11 cellular contexts compared by ENCODE assay signal in the genomic region with DNA sequence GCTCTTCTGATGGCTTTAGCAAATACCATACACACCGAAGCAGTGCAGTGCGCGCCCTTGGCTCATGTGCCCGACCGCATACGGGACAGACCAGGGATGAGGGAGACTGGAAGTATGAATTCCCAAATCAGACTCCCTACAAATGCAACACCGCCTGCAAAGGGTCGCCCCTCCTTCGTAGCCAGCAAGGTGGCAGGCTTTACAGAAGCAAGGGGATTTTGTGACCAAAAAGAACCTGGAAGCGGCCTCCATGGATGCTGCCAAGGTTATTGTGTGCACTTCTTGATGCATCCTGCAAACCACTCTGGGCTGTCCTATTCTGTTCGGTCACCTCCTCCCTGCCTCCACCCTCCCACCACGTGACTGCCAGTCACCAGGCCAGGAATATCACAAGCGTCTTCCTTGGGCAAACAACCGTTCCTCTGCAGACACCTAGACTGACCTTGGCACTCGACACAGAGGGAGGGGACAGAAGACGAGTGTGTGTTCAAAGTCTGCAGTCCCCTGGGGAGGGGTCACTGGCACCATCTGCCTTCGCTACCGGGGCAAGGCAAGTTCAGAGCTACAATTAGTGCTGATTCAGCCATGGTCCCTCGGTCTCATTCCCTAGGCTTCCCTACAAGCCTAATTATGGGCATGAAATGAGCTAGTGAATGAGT.
DNase-seq lines count a peak whose midpoint lies in the region; ATAC-seq and TF ChIP-seq lines count a peak whose summit lies in the region.
"Had no signal": no experiment of that assay in that cellular context is flagged by ENCODE, and none has a peak within 500 bp of the region (broad histone marks: within the 10 kb centered on the region; RNA-seq: fewer than 3 reads in every experiment).

No MANE protein-coding gene starts in this region.

- H3K4me3 ChIP-seq in LNCaP clone FGC (ENCODE audit: low read depth, low read length) = no peak overlapping the region

- no peak for TF ChIP-seq CTCF in C4-2B (conservative IDR thresholded peaks at IDR 0.05)
- 0 out of 2 replicates have a peak, but pooled peaks have one; percentile 6 for TF ChIP-seq CTCF in LNCaP clone FGC (IDR thresholded peaks at IDR 0.05; ENCODE audit: control insufficient read depth, extremely low read depth, insufficient read depth)

- ATAC-seq in HG03469 (IDR thresholded peaks at IDR 0.05; ENCODE audit: unreplicated experiment) = no peak

- DNase-seq in LNCaP clone FGC (ENCODE audit: low read depth) (peak; percentile 85), SHP77 (lab: John Stamatoyannopoulos, UW) (peak; percentile 93 to 95), kidney tubule cell (ENCODE audit: low spot score) (peak; percentile 29), NCI-H446 treated with DMSO at 0.1 percent for 48 hours (lab: John Stamatoyannopoulos, UW) (no peak)
- no peak for DNase-seq in stimulated activated naive CD4-positive, alpha-beta T cell treated with Interleukin-2 at 50 U/mL for 16 hours (lab: John Stamatoyannopoulos, UW)
- DNase-seq in activated CD8-positive, alpha-beta memory T cell treated with anti-CD3 and anti-CD28 coated beads, Interleukin-2, amount 50 U/mL, for 4 hours = no peak
- DNase-seq: activated T-cell treated with anti-CD3 and anti-CD28 coated beads, Interleukin-2, amount 50 U/mL, for 24 hours; effector CD4-positive, alpha-beta T cell; stimulated activated CD4-positive, alpha-beta T cell treated with anti-CD3 and anti-CD28 coated beads, Interleukin-12 subunit alpha, Interleukin-12 subunit beta, amount 100 ng/mL, for 4 hours had no signal

- H3K27ac ChIP-seq in C4-2B = peak overlapping the region; percentile 33

Comparison
In these comparisons a context has a peak if more than half of its experiments do, and no peak if none do; other contexts are left out.
1. DNase-seq: peak in LNCaP clone FGC (single experiment), SHP77 (2 of 2) and kidney tubule cell (single experiment); none in stimulated activated naive CD4-positive, alpha-beta T cell treated with Interleukin-2 at 50 U/mL for 16 hours (single experiment), NCI-H446 treated with DMSO at 0.1 percent for 48 hours (single experiment) and activated CD8-positive, alpha-beta memory T cell treated with anti-CD3 and anti-CD28 coated beads, Interleukin-2, amount 50 U/mL, for 4 hours (single experiment).